ENCODE assay signal across 16 cellular contexts in genomic region chr2:228731517-228731916, GRCh38.
DNase-seq lines count a peak whose midpoint lies in the region; ATAC-seq, FAIRE-seq and TF ChIP-seq lines count a peak whose summit lies in the region.
"Had no signal": no experiment of that assay in that cellular context is flagged by ENCODE, and none has a peak within 500 bp of the region (broad histone marks: within the 10 kb centered on the region; RNA-seq: fewer than 3 reads in every experiment).

No MANE protein-coding gene starts in this region.

- TF ChIP-seq CTCF in bronchial epithelial cell (IDR thresholded peaks at IDR 0.05; ENCODE audit: insufficient read depth, low read length, severe bottlenecking): no peak

- H3K4me3 ChIP-seq in bronchial epithelial cell (ENCODE audit: low read depth, low read length): no peak overlapping the region
- H3K4me3 ChIP-seq: BLaER1 had no signal

- no peak overlapping the region for H3K4me3 Mint-ChIP-seq in activated naive CD8-positive, alpha-beta T cell treated with anti-CD3 and anti-CD28 coated beads, Interleukin-2, amount 50 U/mL, for 24 hours
- H3K4me3 Mint-ChIP-seq: activated naive CD8-positive, alpha-beta T cell treated with anti-CD3 and anti-CD28 coated beads for 36 hours; naive thymus-derived CD8-positive, alpha-beta T cell; T-helper 17 cell had no signal

- no peak for ATAC-seq in activated naive CD8-positive, alpha-beta T cell treated with anti-CD3 and anti-CD28 coated beads, Interleukin-2, amount 50 U/mL, for 24 hours
- ATAC-seq in HG02678 (IDR thresholded peaks at IDR 0.05; ENCODE audit: unreplicated experiment): no peak
- ATAC-seq in GM21367 (IDR thresholded peaks at IDR 0.05; ENCODE audit: unreplicated experiment): no peak
- ATAC-seq: naive thymus-derived CD8-positive, alpha-beta T cell; T-helper 17 cell had no signal

- no peaks in the 10 kb centered on the region for H3K27me3 Mint-ChIP-seq in activated naive CD8-positive, alpha-beta T cell treated with anti-CD3 and anti-CD28 coated beads, Interleukin-2, amount 50 U/mL, for 24 hours
- H3K27me3 Mint-ChIP-seq: activated naive CD8-positive, alpha-beta T cell treated with anti-CD3 and anti-CD28 coated beads for 36 hours; naive thymus-derived CD8-positive, alpha-beta T cell; T-helper 17 cell had no signal

- FAIRE-seq in HTR-8/SVneo (lab: Jason Lieb, UNC): no peak
- FAIRE-seq in bronchial epithelial cell (lab: Jason Lieb, UNC): no peak
- FAIRE-seq: G401.6, small intestine had no signal

- no peaks in the 10 kb centered on the region for H3K36me3 ChIP-seq in bronchial epithelial cell (ENCODE audit: control insufficient read depth, insufficient read depth, low read length)
- H3K36me3 ChIP-seq: BLaER1 had no signal

- no peaks in the 10 kb centered on the region for H3K36me3 Mint-ChIP-seq in activated naive CD8-positive, alpha-beta T cell treated with anti-CD3 and anti-CD28 coated beads, Interleukin-2, amount 50 U/mL, for 24 hours (ENCODE audit: low read depth)
- H3K36me3 Mint-ChIP-seq: activated naive CD8-positive, alpha-beta T cell treated with anti-CD3 and anti-CD28 coated beads for 36 hours; naive thymus-derived CD8-positive, alpha-beta T cell had no signal

- H3K27me3 ChIP-seq in bronchial epithelial cell (ENCODE audit: control insufficient read depth, insufficient read depth, low read length): no peaks in the 10 kb centered on the region
- H3K27me3 ChIP-seq: BLaER1 had no signal

- H3K9me3 Mint-ChIP-seq in activated naive CD8-positive, alpha-beta T cell treated with anti-CD3 and anti-CD28 coated beads, Interleukin-2, amount 50 U/mL, for 24 hours: peaks cover 4% of the 10 kb centered on the region
- H3K9me3 Mint-ChIP-seq: activated naive CD8-positive, alpha-beta T cell treated with anti-CD3 and anti-CD28 coated beads for 36 hours had no signal

- DNase-seq in AG08395 (ENCODE audit: low spot score) (peak; percentile 84), HTR-8/SVneo (ENCODE audit: insufficient read length, low spot score) (peak; percentile 2), bronchial epithelial cell (ENCODE audit: low read depth) (peak; percentile 88), kidney glomerular epithelial cell (lab: John Stamatoyannopoulos, UW) (peak; percentile 88), mucosa of gallbladder (ENCODE audit: low spot score) (no peak)
- no peak for DNase-seq in activated naive CD8-positive, alpha-beta T cell treated with anti-CD3 and anti-CD28 coated beads, Interleukin-2, amount 50 U/mL, for 24 hours
- DNase-seq: activated naive CD8-positive, alpha-beta T cell treated with anti-CD3 and anti-CD28 coated beads for 36 hours; KG1; naive thymus-derived CD8-positive, alpha-beta T cell; NCI-H1930; small intestine; T-helper 17 cell had no signal

- no peaks in the 10 kb centered on the region for H3K4me1 Mint-ChIP-seq in activated naive CD8-positive, alpha-beta T cell treated with anti-CD3 and anti-CD28 coated beads, Interleukin-2, amount 50 U/mL, for 24 hours
- H3K4me1 Mint-ChIP-seq: activated naive CD8-positive, alpha-beta T cell treated with anti-CD3 and anti-CD28 coated beads for 36 hours; naive thymus-derived CD8-positive, alpha-beta T cell; T-helper 17 cell had no signal

- no peak overlapping the region for H3K27ac Mint-ChIP-seq in activated naive CD8-positive, alpha-beta T cell treated with anti-CD3 and anti-CD28 coated beads, Interleukin-2, amount 50 U/mL, for 24 hours
- H3K27ac Mint-ChIP-seq: activated naive CD8-positive, alpha-beta T cell treated with anti-CD3 and anti-CD28 coated beads for 36 hours; naive thymus-derived CD8-positive, alpha-beta T cell; T-helper 17 cell had no signal

Comparison
In these comparisons a context has a peak if more than half of its experiments do, and no peak if none do; other contexts are left out.
1. DNase-seq: peak in AG08395 (single experiment), HTR-8/SVneo (single experiment), bronchial epithelial cell (single experiment) and kidney glomerular epithelial cell (single experiment); none in activated naive CD8-positive, alpha-beta T cell treated with anti-CD3 and anti-CD28 coated beads, Interleukin-2, amount 50 U/mL, for 24 hours (single experiment) and mucosa of gallbladder (single experiment).